Comparison of ENCODE assay signal across 31 cellular contexts in the genomic region with DNA sequence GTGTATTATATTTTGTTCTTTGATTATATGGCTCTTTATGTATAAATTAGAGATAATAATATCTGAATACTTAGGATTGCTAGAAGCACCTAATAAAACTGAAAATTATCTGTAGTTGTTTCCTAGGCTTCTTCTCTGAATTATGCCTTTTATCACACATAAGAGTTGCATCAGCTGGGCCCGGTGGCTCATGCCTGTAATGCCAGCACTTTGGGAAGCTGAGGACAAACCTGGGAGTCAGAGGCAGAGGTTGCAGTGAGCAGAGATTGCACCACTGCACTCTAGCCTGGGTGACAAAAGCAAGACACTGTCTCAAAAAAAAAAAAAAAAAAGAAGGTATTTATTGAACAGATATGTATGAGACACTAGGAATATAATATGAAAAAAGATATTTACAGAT.
"Had no signal": no experiment of that assay in that cellular context is flagged by ENCODE, and none has a peak within 500 bp of the region (broad histone marks: within the 10 kb centered on the region; RNA-seq: fewer than 3 reads in every experiment).

No MANE protein-coding gene starts in this region.

- ATAC-seq: activated naive CD4-positive, alpha-beta T cell treated with anti-CD3 and anti-CD28 coated beads, Interleukin-2, amount 50 U/mL, for 72 hours; activated naive CD8-positive, alpha-beta T cell treated with anti-CD3 and anti-CD28 coated beads, Interleukin-2, amount 50 U/mL, for 24 hours; activated T-cell treated with anti-CD3 and anti-CD28 coated beads, Interleukin-2, amount 50 U/mL, for 4 hours; activated T-cell treated with anti-CD3 and anti-CD28 coated beads, Interleukin-2, amount 50 U/mL, for 72 hours; activated T-helper 17 cell treated with anti-CD3 and anti-CD28 coated beads, Interleukin-2, amount 50 U/mL, for 72 hours; body of pancreas had no signal

- H3K27me3 ChIP-seq: adrenal gland, ascending aorta, body of pancreas, brain microvascular endothelial cell, breast epithelium, cardiac muscle cell had no signal

- DNase-seq: activated effector memory CD4-positive, alpha-beta T cell treated with anti-CD3 and anti-CD28 coated beads, Interleukin-2, amount 50 U/mL, for 16 hours; activated effector memory CD4-positive, alpha-beta T cell treated with Interleukin-2 at 50 U/mL for 16 hours; activated gamma-delta T cell; activated gamma-delta T cell treated with Interleukin-2 at 50 U/mL for 16 hours; activated naive CD4-positive, alpha-beta T cell; activated naive CD4-positive, alpha-beta T cell treated with anti-CD3 and anti-CD28 coated beads for 36 hours; activated naive CD4-positive, alpha-beta T cell treated with anti-CD3 and anti-CD28 coated beads, Interleukin-2, amount 10 ng/mL, durations not matched to agents 7 days and 5 days; activated naive CD4-positive, alpha-beta T cell treated with anti-CD3 and anti-CD28 coated beads, Interleukin-2, amount 50 U/mL, for 16 hours; activated naive CD4-positive, alpha-beta T cell treated with Interleukin-2 at 50 U/mL for 16 hours; activated naive CD8-positive, alpha-beta T cell treated with anti-CD3 and anti-CD28 coated beads for 36 hours; activated naive CD8-positive, alpha-beta T cell treated with anti-CD3 and anti-CD28 coated beads, Interleukin-2, amount 10 ng/mL, durations not matched to agents 7 days and 5 days; activated naive CD8-positive, alpha-beta T cell treated with anti-CD3 and anti-CD28 coated beads, Interleukin-2, amount 50 U/mL, for 24 hours; activated T-cell treated with anti-CD3 and anti-CD28 coated beads, Interleukin-2, amount 50 U/mL, for 24 hours; activated T-cell treated with anti-CD3 and anti-CD28 coated beads, Interleukin-2, amount 50 U/mL, for 4 hours; activated T-cell treated with anti-CD3 and anti-CD28 coated beads, Interleukin-2, amount 50 U/mL, for 48 hours; activated T-cell treated with anti-CD3 and anti-CD28 coated beads, Interleukin-2, amount 50 U/mL, for 72 hours; adrenal gland; amniotic stem cell; amygdala; anterior cingulate cortex; aorta; body of pancreas; brain microvascular endothelial cell; caudate nucleus; central memory CD4-positive, alpha-beta T cell; cerebellar nuclear complex had no signal

- H3K9me3 ChIP-seq: adrenal gland, ascending aorta, body of pancreas, breast epithelium had no signal

- H3K36me3 ChIP-seq: adrenal gland, ascending aorta, brain microvascular endothelial cell, breast epithelium, cardiac muscle cell had no signal

- H3K4me1 ChIP-seq: adrenal gland, ascending aorta, body of pancreas, breast epithelium had no signal

- H3K27ac ChIP-seq: adrenal gland, ascending aorta, body of pancreas, brain microvascular endothelial cell, breast epithelium, cardiac muscle cell had no signal

- H3K4me3 ChIP-seq: adrenal gland, ascending aorta, body of pancreas, breast epithelium, cardiac muscle cell had no signal
